ENCODE assay signal across 8 cellular contexts in the genomic region with DNA sequence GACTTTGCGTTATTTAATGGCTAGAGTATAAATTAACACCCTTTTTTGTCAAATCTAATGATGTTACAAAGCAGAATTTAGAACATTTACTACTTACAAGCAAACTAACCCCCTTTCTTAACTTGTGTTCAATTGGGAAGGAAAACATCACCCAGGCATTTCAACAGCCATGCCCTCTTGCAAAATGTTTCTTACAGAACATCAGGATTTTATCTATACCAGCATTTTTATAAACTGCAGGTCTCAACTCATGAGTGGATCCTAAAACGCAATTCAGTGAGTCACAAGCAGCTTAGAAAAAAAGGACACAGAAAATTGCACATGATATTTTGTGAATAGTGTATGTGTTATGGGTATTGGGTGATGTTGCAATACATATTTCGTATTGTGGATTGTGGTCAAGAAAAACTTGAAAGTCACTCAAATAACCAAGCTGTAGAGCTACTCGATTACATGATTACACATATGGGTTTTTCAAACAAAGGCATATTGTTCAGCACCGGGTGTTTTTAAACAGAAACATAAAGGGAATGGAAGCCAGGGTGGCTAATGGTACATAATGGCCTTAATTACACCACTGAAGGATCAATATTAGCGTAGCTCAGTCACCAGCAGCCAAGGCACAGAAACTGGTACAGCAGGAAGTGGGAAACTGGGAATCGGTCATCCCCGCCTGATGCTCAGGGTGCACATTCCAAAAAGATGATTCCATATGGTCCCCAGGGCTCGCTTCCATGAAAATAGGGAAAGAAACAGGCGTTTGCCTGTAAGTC.
A peak's percentile ranks its signal among the peaks of the same experiment; 100 is the strongest.
DNase-seq lines count a peak whose midpoint lies in the region; ATAC-seq and TF ChIP-seq lines count a peak whose summit lies in the region.

No MANE protein-coding gene starts in this region.

- peak overlapping the region; percentile 83 for H3K9ac ChIP-seq in mucosa of stomach (ENCODE audit: low read length)

- no peak for TF ChIP-seq CTCF in 22Rv1 (IDR thresholded peaks at IDR 0.05)

- DNase-seq in GM03348 (ENCODE audit: low spot score) (peak; percentile 68), NOMO-1 treated with DMSO at 0.1 percent for 48 hours (lab: John Stamatoyannopoulos, UW; ENCODE audit: unreplicated experiment) (peak; percentile 69), dedifferentiated amniotic fluid mesenchymal stem cell (ENCODE audit: extremely low spot score) (peak; percentile 72), DMS114 treated with DMSO at 0.1 percent for 48 hours (lab: John Stamatoyannopoulos, UW; ENCODE audit: unreplicated experiment) (no peak), NCI-H345 (lab: John Stamatoyannopoulos, UW) (no peak)

- TF ChIP-seq POLR2A in GM18505 (IDR thresholded peaks at IDR 0.05; ENCODE audit: borderline replicate concordance, extremely low read depth, insufficient read depth, insufficient read length) = no peak

- no peaks in the 10 kb centered on the region for H3K9me3 ChIP-seq in mucosa of stomach (ENCODE audit: control insufficient read depth, low read length)

- H3K4me1 ChIP-seq in mucosa of stomach (ENCODE audit: control insufficient read depth, insufficient read depth, low read length) = peaks cover 7% of the 10 kb centered on the region

- H3K27ac ChIP-seq in 22Rv1 = peak overlapping the region; percentile 71

- ATAC-seq in GM18505 (IDR thresholded peaks at IDR 0.05; ENCODE audit: unreplicated experiment) = no peak

- H3K4me3 ChIP-seq in mucosa of stomach (ENCODE audit: low read length) = peak overlapping the region; percentile 52

- H3K27me3 ChIP-seq in mucosa of stomach (ENCODE audit: control insufficient read depth, insufficient read depth, low read length) = no peaks in the 10 kb centered on the region

- H3K36me3 ChIP-seq in mucosa of stomach (ENCODE audit: control insufficient read depth, insufficient read depth, low read length) = no peaks in the 10 kb centered on the region

Comparison
In these comparisons a context has a peak if more than half of its experiments do, and no peak if none do; other contexts are left out.
1. DNase-seq: peak in GM03348 (single experiment), NOMO-1 treated with DMSO at 0.1 percent for 48 hours (single experiment) and dedifferentiated amniotic fluid mesenchymal stem cell (single experiment); none in DMS114 treated with DMSO at 0.1 percent for 48 hours (single experiment) and NCI-H345 (single experiment).